Comparison of ENCODE assay signal across 12 cellular contexts in the genomic region with DNA sequence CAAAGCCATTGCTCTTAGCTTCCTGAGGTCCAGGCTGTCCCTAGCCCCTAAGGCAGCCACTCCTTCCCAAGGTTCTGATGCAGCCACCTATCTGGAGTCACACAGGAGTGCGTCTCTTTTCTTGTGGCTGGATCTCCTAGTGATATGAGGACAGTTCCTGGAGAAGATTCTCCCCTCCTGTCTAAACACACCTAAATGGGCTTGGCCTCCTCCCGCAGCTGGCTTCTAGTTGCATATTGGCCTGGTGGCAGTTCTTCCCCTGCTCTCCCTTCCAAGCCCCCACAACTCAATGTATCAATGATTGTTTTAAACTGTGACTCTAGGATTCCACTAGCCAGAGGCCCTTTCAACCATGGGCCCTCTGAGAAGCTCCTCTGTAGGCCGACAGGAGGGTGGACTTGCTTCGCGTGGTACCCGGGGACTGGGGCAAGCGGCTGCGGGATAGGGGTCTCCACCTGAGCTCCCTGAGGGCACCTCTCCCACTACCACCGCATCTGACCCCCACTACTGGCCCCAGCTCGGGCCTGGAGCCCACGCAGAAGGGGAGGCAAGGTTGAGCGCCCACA. TPM values are rescaled to one million over a fixed set of nuclear protein-coding genes. Genes with fewer than 3 reads are reported as not detected.
DNase-seq lines count a peak whose midpoint lies in the region; TF ChIP-seq lines count a peak whose summit lies in the region.
"Had no signal": no experiment of that assay in that cellular context is flagged by ENCODE, and none has a peak within 500 bp of the region (broad histone marks: within the 10 kb centered on the region; RNA-seq: fewer than 3 reads in every experiment).

No MANE protein-coding gene starts in this region.

- no peaks in the 10 kb centered on the region for H3K36me3 Mint-ChIP-seq in progenitor cell of endocrine pancreas (ENCODE audit: insufficient read depth)
- no peaks in the 10 kb centered on the region for H3K36me3 Mint-ChIP-seq in CD4-positive, alpha-beta memory T cell

- H3K18ac ChIP-seq in trophoblast cell (ENCODE audit: low read length): no peak overlapping the region

- H4K12ac ChIP-seq in trophoblast cell (ENCODE audit: low read depth, low read length): no peak overlapping the region

- H3K79me1 ChIP-seq in trophoblast cell (ENCODE audit: low read length): no peaks in the 10 kb centered on the region

- H3K4me1 ChIP-seq in A673 (ENCODE audit: insufficient read depth, low read length, poor library complexity, severe bottlenecking) (peaks cover 13% of the 10 kb centered on the region), Peyer's patch (peaks cover 0 to 17% (median 0%) of the 10 kb centered on the region in 4 donors), trophoblast cell (ENCODE audit: control insufficient read depth in 1 of 2, insufficient read depth in 2 of 2, low read length in 2 of 2) (peaks cover 12 to 17% of the 10 kb centered on the region in 2 experiments)
- H3K4me1 ChIP-seq in CD4-positive, alpha-beta memory T cell (ENCODE audit: insufficient read depth, low read length): no peaks in the 10 kb centered on the region
- H3K4me1 ChIP-seq: BE2C had no signal

- H3K27me3 ChIP-seq in A673 (replicated peaks; ENCODE audit: insufficient read depth, low read depth, low read length, poor library complexity) (peaks cover 65% of the 10 kb centered on the region), Peyer's patch (peaks cover 0 to 14% of the 10 kb centered on the region in 2 donors), trophoblast cell (ENCODE audit: insufficient read depth, low read length) (peaks cover 31% of the 10 kb centered on the region)
- H3K27me3 ChIP-seq in CD4-positive, alpha-beta memory T cell (ENCODE audit: insufficient read depth, low read length): peaks cover 5% of the 10 kb centered on the region

- H3K4me3 Mint-ChIP-seq in progenitor cell of endocrine pancreas (ENCODE audit: low read depth): no peak overlapping the region
- peak overlapping the region in 1 of 8 donors; percentile 32 for H3K4me3 Mint-ChIP-seq in CD4-positive, alpha-beta memory T cell
- H3K4me3 Mint-ChIP-seq: activated T-cell treated with anti-CD3 and anti-CD28 coated beads, Interleukin-2, amount 50 U/mL, for 72 hours had no signal

- peaks cover 77% of the 10 kb centered on the region for H3K27me3 Mint-ChIP-seq in progenitor cell of endocrine pancreas
- H3K27me3 Mint-ChIP-seq in CD4-positive, alpha-beta memory T cell: peaks cover 26 to 45% of the 10 kb centered on the region in 2 donors

- H3K27ac Mint-ChIP-seq in progenitor cell of endocrine pancreas: no peak overlapping the region
- no peak overlapping the region for H3K27ac Mint-ChIP-seq in CD4-positive, alpha-beta memory T cell
- H3K27ac Mint-ChIP-seq: activated T-cell treated with anti-CD3 and anti-CD28 coated beads, Interleukin-2, amount 50 U/mL, for 72 hours had no signal

- intact Hi-C loops in A673 (cut with micrococcal nuclease; ENCODE audit: unreplicated experiment): no loop called here
- intact Hi-C loops in CD4-positive, alpha-beta memory T cell (cut with micrococcal nuclease): no loop called here

- CTCF ChIA-PET in A673 (lab: Charles Lee): no interaction called here
- CTCF ChIA-PET in CD4-positive, alpha-beta memory T cell (lab: Charles Lee; ENCODE audit: partially characterized antibody): no interaction called here

- peak overlapping the region; percentile 38 for H3K4me3 ChIP-seq in A673 (ENCODE audit: low read depth, low read length, poor library complexity, severe bottlenecking)
- peak overlapping the region in 3 of 4 donors; percentile 21 to 54 (median 50) for H3K4me3 ChIP-seq in Peyer's patch
- peak overlapping the region; percentile 84 for H3K4me3 ChIP-seq in fibroblast of the aortic adventitia (ENCODE audit: low read depth, low read length)
- H3K4me3 ChIP-seq in trophoblast cell (ENCODE audit: low read depth, low read length): no peak overlapping the region
- no peak overlapping the region for H3K4me3 ChIP-seq in CD4-positive, alpha-beta memory T cell (ENCODE audit: low read length in 2 of 2)

- H3K79me2 ChIP-seq in trophoblast cell (ENCODE audit: control insufficient read depth, insufficient read depth, low read length, poor library complexity): no peaks in the 10 kb centered on the region

- no peak for DNase-seq in A673 (ENCODE audit: low spot score)
- peak in 1 of 3 donors; percentile 19 for DNase-seq in Peyer's patch
- no peak for DNase-seq in fibroblast of the aortic adventitia (ENCODE audit: low read depth)
- DNase-seq in trophoblast cell: no peak
- DNase-seq in progenitor cell of endocrine pancreas (ENCODE audit: low spot score, unreplicated experiment): no peak
- no peak for DNase-seq in NCI-H1436 treated with DMSO at 0.1 percent for 48 hours (lab: John Stamatoyannopoulos, UW)
- DNase-seq in NCI-H774 (lab: John Stamatoyannopoulos, UW): no peak
- no peak for DNase-seq in CD4-positive, alpha-beta memory T cell
- DNase-seq: activated T-cell treated with anti-CD3 and anti-CD28 coated beads, Interleukin-2, amount 50 U/mL, for 72 hours; BE2C; GDM1; small intestine had no signal

- H2BK5ac ChIP-seq in trophoblast cell (ENCODE audit: low read depth, low read length, poor library complexity): no peak overlapping the region

- TF ChIP-seq POLR2A in Peyer's patch (IDR thresholded peaks at IDR 0.05): no peak

- H2AK5ac ChIP-seq in trophoblast cell (ENCODE audit: low read length): no peak overlapping the region

- no peak overlapping the region for H4K91ac ChIP-seq in trophoblast cell (ENCODE audit: low read depth, low read length)

- H4K8ac ChIP-seq in trophoblast cell (ENCODE audit: low read depth, low read length): no peak overlapping the region

- no peak overlapping the region for H2AFZ ChIP-seq in trophoblast cell (ENCODE audit: insufficient read depth, low read length, poor library complexity)

- no peak overlapping the region for H3K23ac ChIP-seq in trophoblast cell (ENCODE audit: low read length)

- no CpG with 5 or more reads among the region's 12 CpGs for whole genome bisulfite sequencing in trophoblast cell (ENCODE audit: extremely low coverage, insufficient coverage, insufficient read length)

- peak overlapping the region; percentile 77 for H3K4me2 ChIP-seq in trophoblast cell (ENCODE audit: low read length)

- no TSS peak for BruUV-seq in A673 (replicated peaks; lab: Mats Ljungman, UMichigan)

- no peak overlapping the region for H3K9ac ChIP-seq in trophoblast cell (ENCODE audit: low read length)

- POLR2A ChIA-PET in A673 (lab: Charles Lee; ENCODE audit: low non-redundant PET): no interaction called here
- POLR2A ChIA-PET in CD4-positive, alpha-beta memory T cell (lab: Charles Lee; ENCODE audit: partially characterized antibody): no interaction called here

- no peak overlapping the region for H2BK12ac ChIP-seq in trophoblast cell (ENCODE audit: low read length)

- H3K4me1 Mint-ChIP-seq in progenitor cell of endocrine pancreas (ENCODE audit: low read depth): peaks cover 6% of the 10 kb centered on the region
- H3K4me1 Mint-ChIP-seq in CD4-positive, alpha-beta memory T cell: peaks cover 0 to 9% (median 2%) of the 10 kb centered on the region in 4 donors

- no peaks in the 10 kb centered on the region for H3K36me3 ChIP-seq in A673 (ENCODE audit: insufficient read depth, low read length, poor library complexity, severe bottlenecking)
- no peaks in the 10 kb centered on the region for H3K36me3 ChIP-seq in Peyer's patch
- H3K36me3 ChIP-seq in trophoblast cell (ENCODE audit: control insufficient read depth in 1 of 2, insufficient read depth in 2 of 2, low read length in 2 of 2): no peaks in the 10 kb centered on the region
- H3K36me3 ChIP-seq in CD4-positive, alpha-beta memory T cell (ENCODE audit: insufficient read depth, low read length): no peaks in the 10 kb centered on the region
- H3K36me3 ChIP-seq: BE2C had no signal

- no peaks in the 10 kb centered on the region for H3K9me3 ChIP-seq in A673 (ENCODE audit: low read depth, low read length, poor library complexity, severe bottlenecking)
- H3K9me3 ChIP-seq in Peyer's patch: no peaks in the 10 kb centered on the region
- peaks cover 10% of the 10 kb centered on the region for H3K9me3 ChIP-seq in trophoblast cell (ENCODE audit: insufficient read depth, low read depth, low read length)
- H3K9me3 ChIP-seq in CD4-positive, alpha-beta memory T cell (ENCODE audit: control insufficient read depth in 1 of 2, low read length in 2 of 2): no peaks in the 10 kb centered on the region
- H3K9me3 ChIP-seq: BE2C had no signal

- no peaks in the 10 kb centered on the region for H3K9me3 Mint-ChIP-seq in progenitor cell of endocrine pancreas (ENCODE audit: low read depth)
- no peaks in the 10 kb centered on the region for H3K9me3 Mint-ChIP-seq in CD4-positive, alpha-beta memory T cell
- H3K9me3 Mint-ChIP-seq: activated T-cell treated with anti-CD3 and anti-CD28 coated beads, Interleukin-2, amount 50 U/mL, for 72 hours had no signal

- no peak overlapping the region for H2BK120ac ChIP-seq in trophoblast cell (ENCODE audit: insufficient read depth, low read length, poor library complexity)

- H3K4ac ChIP-seq in trophoblast cell (ENCODE audit: low read depth, low read length): no peak overlapping the region

- H3K27ac ChIP-seq in A673 (ENCODE audit: low read depth, low read length, poor library complexity, severe bottlenecking) (no peak overlapping the region), Peyer's patch (peak overlapping the region in 2 of 4 donors; percentile 15 to 35), trophoblast cell (ENCODE audit: low read depth, low read length) (no peak overlapping the region)
- no peak overlapping the region for H3K27ac ChIP-seq in CD4-positive, alpha-beta memory T cell (ENCODE audit: low read depth, low read length)

- no peak overlapping the region for H3K14ac ChIP-seq in trophoblast cell (ENCODE audit: low read length)

- no peak for TF ChIP-seq CTCF in A673 (conservative IDR thresholded peaks at IDR 0.05; ENCODE audit: low read depth, low read length)
- TF ChIP-seq CTCF in Peyer's patch (IDR thresholded peaks at IDR 0.05): no peak
- no peak for TF ChIP-seq CTCF in fibroblast of the aortic adventitia (IDR thresholded peaks at IDR 0.05; ENCODE audit: insufficient read depth, low read length)
- TF ChIP-seq CTCF in progenitor cell of endocrine pancreas (IDR thresholded peaks at IDR 0.05; ENCODE audit: unreplicated experiment): no peak

RNA-seq across cellular contexts. Expression of gene ITGA11, which starts 1.4 kb away (rescaled TPM):
- 0.17 and 0.45 TPM in 2 replicates for total RNA-seq in A673 (2021)
- total RNA-seq in Peyer's patch: 10 to 100 TPM in 1 of 4 donors, 1 to 10 TPM in 2, under 1 TPM in 1; 0.88 to 24.8 (median 2.6) TPM
- total RNA-seq in fibroblast of the aortic adventitia (ENCODE audit: low replicate concordance): 81.1 and 105 TPM in 2 replicates
- polyA plus RNA-seq in trophoblast cell (2013): 3.8 and 4.9 TPM in 2 replicates
- total RNA-seq in progenitor cell of endocrine pancreas: not detected in 2 replicates
- not detected for total RNA-seq in CD4-positive, alpha-beta memory T cell
- not detected for polyA plus RNA-seq in CD4-positive, alpha-beta memory T cell

Comparison
In these comparisons a context has a peak if more than half of its experiments do, and no peak if none do; other contexts are left out.
1. H3K4me3 ChIP-seq: peak in A673 (single experiment), Peyer's patch (3 of 4) and fibroblast of the aortic adventitia (single experiment); none in trophoblast cell (single experiment) and CD4-positive, alpha-beta memory T cell (0 of 2).